Comparison of ENCODE assay signal across 9 cellular contexts in genomic region chr2:110068153-110068552, GRCh38. TPM values are rescaled to one million over a fixed set of nuclear protein-coding genes. Genes with fewer than 3 reads are reported as not detected.
DNase-seq lines count a peak whose midpoint lies in the region; ATAC-seq and TF ChIP-seq lines count a peak whose summit lies in the region.
"Not testable (repeated sequence)": the region's sequence is repeated elsewhere in the genome, so short reads cannot be mapped to it uniquely, and the experiment has no call there.
"Had no signal": no experiment of that assay in that cellular context is flagged by ENCODE, and none has a peak within 500 bp of the region (broad histone marks: within the 10 kb centered on the region; RNA-seq: fewer than 3 reads in every experiment).

No MANE protein-coding gene starts in this region.

- not testable (repeated sequence) for H3K4me3 Mint-ChIP-seq in endodermal cell

- TF ChIP-seq CTCF in endodermal cell (conservative IDR thresholded peaks at IDR 0.05); vagina (IDR thresholded peaks at IDR 0.05): not testable (repeated sequence)

- H3K4me1 ChIP-seq in endodermal cell (ENCODE audit: control insufficient read depth, insufficient read depth, low read length); vagina: not testable (repeated sequence)

- H3K4me3 ChIP-seq in endodermal cell (ENCODE audit: low read length); vagina: not testable (repeated sequence)

- H3K9me3 ChIP-seq in endodermal cell (ENCODE audit: control insufficient read depth, low read length); vagina: not testable (repeated sequence)

- DNase-seq in NCI-H226 (peak; percentile 1), astrocyte of the hippocampus (ENCODE audit: low read depth, low spot score) (peak; percentile 0), endodermal cell (peak; percentile 23), Right ventricle myocardium inferior (ENCODE audit: missing footprints) (peak; percentile 11), inferior parietal cortex (ENCODE audit: extremely low spot score) (peak; percentile 0), lung microvascular endothelial cell (ENCODE audit: low read depth in 2 of 2) (peak; percentile 0), sciatic nerve (ENCODE audit: low spot score) (peak; percentile 44), vagina (ENCODE audit: extremely low spot score in 2 of 2) (peak; percentile 34 to 91)

- H3K27me3 Mint-ChIP-seq in endodermal cell (ENCODE audit: insufficient read depth): not testable (repeated sequence)

- WGBS in endodermal cell (ENCODE audit: insufficient coverage in 1 of 2, insufficient read length in 1 of 2), 2 experiments: 94% methylated on average over 3 of the region's 3 CpGs; no CpG with 5 or more reads in 1 of the 2 experiments

- TF ChIP-seq POLR2A in vagina (IDR thresholded peaks at IDR 0.05): not testable (repeated sequence)

- not testable (repeated sequence) for ATAC-seq in Right ventricle myocardium inferior, sciatic nerve

- H3K4me1 Mint-ChIP-seq in endodermal cell: not testable (repeated sequence)

- H3K27me3 ChIP-seq in endodermal cell (ENCODE audit: control insufficient read depth, insufficient read depth, low read length, poor library complexity, severe bottlenecking); vagina: not testable (repeated sequence)

- not testable (repeated sequence) for H3K27ac Mint-ChIP-seq in endodermal cell

- H3K9me3 Mint-ChIP-seq in endodermal cell: not testable (repeated sequence)

- not testable (repeated sequence) for H3K36me3 ChIP-seq in endodermal cell (ENCODE audit: control insufficient read depth, insufficient read depth, low read length); vagina

- H3K9ac ChIP-seq in endodermal cell (ENCODE audit: extremely low read depth, low read length, poor library complexity, severe bottlenecking): not testable (repeated sequence)

- not testable (repeated sequence) for H3K36me3 Mint-ChIP-seq in endodermal cell (ENCODE audit: low read depth)

- intact Hi-C loops in Right ventricle myocardium inferior (cut with DNase I); sciatic nerve (cut with DNase I); vagina (cut with DNase I): not testable (repeated sequence)

- not testable (repeated sequence) for H3K27ac ChIP-seq in endodermal cell (ENCODE audit: low read depth, low read length); vagina

RNA-seq across cellular contexts. Expression of gene MALL, which starts 47.5 kb away (rescaled TPM):
- total RNA-seq in endodermal cell: 1 to 10 TPM; 2.7 to 5.2 TPM
- 0.85 TPM for polyA plus RNA-seq in endodermal cell (2013, experiment 1 of 2)
- 1.2 TPM for polyA plus RNA-seq in endodermal cell (2013, experiment 2 of 2)
- total RNA-seq in Right ventricle myocardium inferior: 14.0 TPM
- 13.7 and 46.0 TPM in 2 replicates for total RNA-seq in lung microvascular endothelial cell
- 24.1 TPM for total RNA-seq in sciatic nerve
- total RNA-seq in vagina: 56.7 TPM
- total RNA-seq: CD4-positive, alpha-beta memory T cell had no signal
- polyA plus RNA-seq: CD4-positive, alpha-beta memory T cell had no signal

Comparison
In these comparisons a context has a peak if more than half of its experiments do, and no peak if none do; other contexts are left out.
1. DNase-seq: peak in every context shown above with its lines; median percentile 62 in vagina; 44 in sciatic nerve; 23 in endodermal cell; 11 in Right ventricle myocardium inferior; 1 in NCI-H226; 0 in astrocyte of the hippocampus; 0 in inferior parietal cortex; 0 in lung microvascular endothelial cell.